1 cellular context compared by ENCODE assay signal in genomic region chr7:149873074-149873967, GRCh38.
TF ChIP-seq lines count a peak whose summit lies in the region.

No MANE protein-coding gene starts in this region.

TF ChIP-seq in K562, 482 proteins besides CTCF, POLR2A, EP300 and RAD21 (continued from another document and continues in another):
- 0 out of 2 replicates have a peak, but pooled peaks have one; percentile 41 for TF ChIP-seq ZNF57 (CRISPR knock-in tag; IDR thresholded peaks at IDR 0.05)
- TF ChIP-seq CHCHD3 (CRISPR knock-in tag; IDR thresholded peaks at IDR 0.05): 0 out of 2 replicates have a peak, but pooled peaks have one; percentile 31
- no peak for TF ChIP-seq HEY1 (CRISPR knock-in tag; IDR thresholded peaks at IDR 0.05; ENCODE audit: borderline replicate concordance)
- TF ChIP-seq SRSF1 (IDR thresholded peaks at IDR 0.05; ENCODE audit: low read depth, low read length): no peak
- no peak for TF ChIP-seq TAF7 (tag; IDR thresholded peaks at IDR 0.05)
- TF ChIP-seq ZNF347 (CRISPR knock-in tag; IDR thresholded peaks at IDR 0.05; ENCODE audit: low read depth): no peak
- TF ChIP-seq ZNF398 (CRISPR knock-in tag; IDR thresholded peaks at IDR 0.05): no peak
- peak; percentile 11; the same call in 1 of the 2 replicates for TF ChIP-seq HOMEZ (CRISPR knock-in tag; IDR thresholded peaks at IDR 0.05)
- no peak for TF ChIP-seq SMAD3 (CRISPR knock-in tag; conservative IDR thresholded peaks at IDR 0.05)
- no peak for TF ChIP-seq USF2 (CRISPR knock-in tag; IDR thresholded peaks at IDR 0.05)
- TF ChIP-seq RBM17 (IDR thresholded peaks at IDR 0.05; ENCODE audit: borderline replicate concordance, low read depth, low read length): no peak
- 0 out of 4 replicates have a peak, but pooled peaks of 1 of the 2 experiments have one; percentile 23 for TF ChIP-seq ZMIZ1 (IDR thresholded peaks at IDR 0.05; ENCODE audit: low read depth in 2 of 2, low read length in 2 of 2)
- no peak for TF ChIP-seq ZNF384 (IDR thresholded peaks at IDR 0.05; ENCODE audit: low read depth, low read length)
- TF ChIP-seq NFRKB (IDR thresholded peaks at IDR 0.05; ENCODE audit: low read depth): no peak
- 0 out of 2 replicates have a peak, but pooled peaks have one; percentile 15 for TF ChIP-seq HNRNPL (IDR thresholded peaks at IDR 0.05; ENCODE audit: low read depth, low read length)
- TF ChIP-seq CHD2 (IDR thresholded peaks at IDR 0.05; ENCODE audit: low read depth, low read length): no peak
- no peak for TF ChIP-seq ZBTB34 (CRISPR knock-in tag; IDR thresholded peaks at IDR 0.05)
- no peak for TF ChIP-seq HLTF (IDR thresholded peaks at IDR 0.05)
- no peak for TF ChIP-seq ZKSCAN1 (IDR thresholded peaks at IDR 0.05; ENCODE audit: low read depth, low read length)
- 0 out of 2 replicates have a peak, but pooled peaks have one; percentile 78 for TF ChIP-seq ZNF232 (CRISPR knock-in tag; IDR thresholded peaks at IDR 0.05)
- no peak for TF ChIP-seq MEF2D (tag; conservative IDR thresholded peaks at IDR 0.05; ENCODE audit: low read depth)
- TF ChIP-seq NCOA4 (IDR thresholded peaks at IDR 0.05; ENCODE audit: partially characterized antibody): no peak
- peak; percentile 91 for TF ChIP-seq TGIF2 (CRISPR knock-in tag; IDR thresholded peaks at IDR 0.05)
- TF ChIP-seq ZNF639 (CRISPR knock-in tag; conservative IDR thresholded peaks at IDR 0.05 in 1 of 2, IDR thresholded peaks at IDR 0.05 in 1 of 2): no peak
- TF ChIP-seq ZNF253 (CRISPR knock-in tag; conservative IDR thresholded peaks at IDR 0.05): no peak
- TF ChIP-seq CSDE1 (IDR thresholded peaks at IDR 0.05): no peak
- no peak for TF ChIP-seq CBFA2T2 (conservative IDR thresholded peaks at IDR 0.05)
- no peak for TF ChIP-seq SMARCA5 (IDR thresholded peaks at IDR 0.05)
- TF ChIP-seq ZBTB26 (CRISPR knock-in tag; IDR thresholded peaks at IDR 0.05): no peak
- no peak; the same call in 1 of the 2 replicates for TF ChIP-seq CBX5 (IDR thresholded peaks at IDR 0.05; ENCODE audit: borderline replicate concordance, low read depth)
- TF ChIP-seq HMG20A (CRISPR knock-in tag; conservative IDR thresholded peaks at IDR 0.05): no peak
- TF ChIP-seq ZBTB7A (IDR thresholded peaks at IDR 0.05; ENCODE audit: borderline replicate concordance, control insufficient read depth, low read depth, low read length): peak; percentile 82; the same call in 1 of the 2 replicates
- TF ChIP-seq ESRRB (CRISPR knock-in tag; IDR thresholded peaks at IDR 0.05; ENCODE audit: borderline replicate concordance): no peak
- no peak for TF ChIP-seq ZBTB8A (IDR thresholded peaks at IDR 0.05; ENCODE audit: partially characterized antibody)
- TF ChIP-seq ZNF830 (CRISPR knock-in tag; IDR thresholded peaks at IDR 0.05): no peak
- TF ChIP-seq RFX1 (IDR thresholded peaks at IDR 0.05): no peak
- TF ChIP-seq ZNF263 (CRISPR knock-in tag; IDR thresholded peaks at IDR 0.05; ENCODE audit: borderline replicate concordance): no peak
- no peak for TF ChIP-seq HOXB6 (CRISPR knock-in tag; IDR thresholded peaks at IDR 0.05; ENCODE audit: borderline replicate concordance)
- TF ChIP-seq NR4A1 (CRISPR knock-in tag; IDR thresholded peaks at IDR 0.05): no peak
- TF ChIP-seq NR4A1 (tag; IDR thresholded peaks at IDR 0.05): peak; percentile 37; the same call in 1 of the 2 replicates
- no peak for TF ChIP-seq KLF16 (IDR thresholded peaks at IDR 0.05)
- TF ChIP-seq NR3C1 (CRISPR knock-in tag; IDR thresholded peaks at IDR 0.05): peak; percentile 76; the same call in 1 of the 2 replicates
- TF ChIP-seq KDM4B (IDR thresholded peaks at IDR 0.05; ENCODE audit: borderline replicate concordance in 2 of 2, low read depth in 1 of 2): no peak
- no peak for TF ChIP-seq ATF1 (CRISPR knock-in tag; IDR thresholded peaks at IDR 0.05)
- TF ChIP-seq ATF1 (tag; IDR thresholded peaks at IDR 0.05): peak; percentile 70
- TF ChIP-seq TFAM (CRISPR knock-in tag; conservative IDR thresholded peaks at IDR 0.05): no peak
- TF ChIP-seq ZNF583 (CRISPR knock-in tag; IDR thresholded peaks at IDR 0.05): 0 out of 2 replicates have a peak, but pooled peaks have one; percentile 43
- 0 out of 2 replicates have a peak, but pooled peaks have one; percentile 15 for TF ChIP-seq THAP12 (CRISPR knock-in tag; IDR thresholded peaks at IDR 0.05)
- peak; percentile 48 for TF ChIP-seq HMGN3 (IDR thresholded peaks at IDR 0.05; ENCODE audit: borderline replicate concordance, extremely low read depth, insufficient read length, low read depth, low read length)
- TF ChIP-seq ZNF586 (CRISPR knock-in tag; conservative IDR thresholded peaks at IDR 0.05): no peak
- peak; percentile 64; the same call in 1 of the 2 replicates for TF ChIP-seq ZSCAN29 (IDR thresholded peaks at IDR 0.05)
- peak; percentile 37; the same call in 1 of the 2 replicates for TF ChIP-seq SMAD4 (CRISPR knock-in tag; conservative IDR thresholded peaks at IDR 0.05)
- TF ChIP-seq L3MBTL2 (IDR thresholded peaks at IDR 0.05): peak; percentile 85
- TF ChIP-seq ZBTB9 (CRISPR knock-in tag; IDR thresholded peaks at IDR 0.05): 0 out of 2 replicates have a peak, but pooled peaks have one; percentile 49
- TF ChIP-seq DLX4 (CRISPR knock-in tag; IDR thresholded peaks at IDR 0.05): no peak
